In the genomic region with DNA sequence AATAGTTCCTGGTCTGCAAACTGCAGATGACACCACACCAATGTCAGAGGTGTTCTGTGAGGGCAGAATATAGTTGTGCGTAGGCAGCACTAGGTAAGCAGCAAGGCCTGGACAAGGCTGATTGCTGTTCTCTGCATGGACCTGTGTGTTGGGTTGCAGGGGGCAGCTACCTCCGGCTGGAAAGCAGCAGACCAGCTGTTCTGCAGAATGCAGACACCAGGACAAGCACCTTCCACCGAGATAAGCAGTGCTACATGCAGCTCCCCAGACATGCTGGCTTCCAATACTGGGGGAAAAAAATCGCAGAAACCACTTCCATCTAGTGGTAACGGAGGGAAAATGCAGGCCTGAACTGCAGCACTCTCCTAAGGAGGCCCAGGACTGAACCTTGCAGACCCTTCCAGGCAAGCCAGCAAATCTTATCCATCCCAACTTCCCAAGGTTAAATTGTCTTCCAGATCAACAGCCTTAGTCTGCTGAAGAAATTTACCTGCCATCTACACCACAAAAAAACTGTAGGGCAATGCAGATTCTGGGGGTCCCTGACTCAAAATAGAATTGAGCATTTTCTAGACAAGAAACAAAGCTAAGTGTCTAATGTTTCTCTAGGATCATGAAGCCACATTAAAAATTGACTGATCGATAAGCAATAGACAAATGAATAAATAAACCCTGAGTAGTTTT, we compare ENCODE assay signal across 7 cellular contexts.
DNase-seq lines count a peak whose midpoint lies in the region; ATAC-seq and TF ChIP-seq lines count a peak whose summit lies in the region.

No MANE protein-coding gene starts in this region.

- H3K4me1 ChIP-seq in MM.1S (ENCODE audit: low read length), result peaks cover 10% of the 10 kb centered on the region

- DNase-seq in ELF-1 (ENCODE audit: low read depth, low spot score), result peak; percentile 89
- DNase-seq in MM.1S, result peak; percentile 54
- peak; percentile 0 for DNase-seq in SK-N-MC (ENCODE audit: low read depth, low spot score)
- peak; percentile 2 for DNase-seq in fibroblast of the conjunctiva (ENCODE audit: low read depth)
- DNase-seq in non-pigmented ciliary epithelial cell (ENCODE audit: low read depth), result peak; percentile 18
- no peak for DNase-seq in activated gamma-delta T cell treated with Interleukin-2 at 50 U/mL for 16 hours

- no peaks in the 10 kb centered on the region for H3K36me3 ChIP-seq in MM.1S (replicated peaks; ENCODE audit: insufficient read depth, low read length)
- H3K36me3 ChIP-seq in SK-N-MC (ENCODE audit: insufficient read depth, low read length), result no peaks in the 10 kb centered on the region

- no peaks in the 10 kb centered on the region for H3K27me3 ChIP-seq in MM.1S (replicated peaks; ENCODE audit: insufficient read depth, low read length)

- H2AFZ ChIP-seq in MM.1S (ENCODE audit: low read length), result no peak overlapping the region

- peak; percentile 63 for TF ChIP-seq CTCF in MM.1S (IDR thresholded peaks at IDR 0.05; ENCODE audit: low read length)

- no peak overlapping the region for H3K9ac ChIP-seq in MM.1S (ENCODE audit: low read length)
- H3K9ac ChIP-seq in SK-N-MC (ENCODE audit: insufficient read length), result no peak overlapping the region

- no peaks in the 10 kb centered on the region for H3K9me3 ChIP-seq in MM.1S (replicated peaks; ENCODE audit: insufficient read depth, low read length)
- H3K9me3 ChIP-seq in SK-N-MC (ENCODE audit: low read depth, low read length), result no peaks in the 10 kb centered on the region

- H3F3A ChIP-seq in MM.1S (ENCODE audit: insufficient read depth, low read length), result no peaks in the 10 kb centered on the region

- no peaks in the 10 kb centered on the region for H4K20me1 ChIP-seq in MM.1S (ENCODE audit: insufficient read depth, low read length)

- ATAC-seq in GM21423 (IDR thresholded peaks at IDR 0.05; ENCODE audit: unreplicated experiment), result peak; percentile 53

- H3K4me3 ChIP-seq in MM.1S (ENCODE audit: low read length) (no peak overlapping the region), SK-N-MC (no peak overlapping the region)

- H3K27ac ChIP-seq in MM.1S (ENCODE audit: low read length) (no peak overlapping the region), SK-N-MC (no peak overlapping the region)

- H3K9me2 ChIP-seq in MM.1S (replicated peaks; ENCODE audit: insufficient read depth, low read length), result no peaks in the 10 kb centered on the region

- H3K79me2 ChIP-seq in MM.1S (ENCODE audit: low read length), result no peaks in the 10 kb centered on the region

- no peak overlapping the region for H3K4me2 ChIP-seq in MM.1S (ENCODE audit: low read depth, low read length)
